In the genomic region with DNA sequence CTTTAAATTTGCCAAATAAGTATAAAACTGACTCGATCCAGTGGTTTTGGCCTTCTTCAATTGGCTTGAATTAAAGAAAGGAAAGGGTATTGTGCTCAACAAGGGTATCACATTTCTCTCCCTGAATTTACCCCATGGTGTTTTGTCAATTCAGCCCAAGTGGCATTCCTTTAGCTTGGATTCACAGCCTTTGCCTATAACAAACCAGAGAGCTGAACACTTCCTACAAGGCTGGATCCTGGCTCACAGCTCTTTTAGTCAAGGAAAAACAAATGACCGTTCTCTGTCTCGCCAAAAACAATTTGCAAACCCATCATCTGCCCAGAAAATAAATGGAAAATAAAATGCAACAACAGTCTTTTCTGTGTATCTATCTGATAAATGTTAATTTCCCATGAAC, we compare ENCODE assay signal across 22 cellular contexts. TPM values are rescaled to one million over a fixed set of nuclear protein-coding genes. Genes with fewer than 3 reads are reported as not detected.
A peak's percentile ranks its signal among the peaks of the same experiment; 100 is the strongest.
DNase-seq lines count a peak whose midpoint lies in the region; ATAC-seq and TF ChIP-seq lines count a peak whose summit lies in the region.
"Had no signal": no experiment of that assay in that cellular context is flagged by ENCODE, and none has a peak within 500 bp of the region (broad histone marks: within the 10 kb centered on the region; RNA-seq: fewer than 3 reads in every experiment).

No MANE protein-coding gene starts in this region.

- H3K27ac ChIP-seq in right atrium auricular region (peak overlapping the region; percentile 52 to 72), esophagus muscularis mucosa (replicated peaks in 1 of 4) (peak overlapping the region; percentile 1 to 44 (median 18)), neural progenitor cell (peak overlapping the region; percentile 1)
- H3K27ac ChIP-seq: BLaER1, KMS-11 had no signal

- H3F3A ChIP-seq in neural progenitor cell (ENCODE audit: low read depth) = peaks cover 8% of the 10 kb centered on the region

- peaks cover 2% of the 10 kb centered on the region for H3K27me3 Mint-ChIP-seq in neural progenitor cell (ENCODE audit: insufficient read depth, low read depth)
- H3K27me3 Mint-ChIP-seq in activated CD4-positive, alpha-beta T cell treated with anti-CD3 and anti-CD28 coated beads for 36 hours = peaks cover 14% of the 10 kb centered on the region

- H3K4me3 ChIP-seq in right atrium auricular region (no peak overlapping the region), esophagus muscularis mucosa (no peak overlapping the region), neural progenitor cell (no peak overlapping the region)
- H3K4me3 ChIP-seq: BLaER1, HAP-1, stomach had no signal

- peak overlapping the region; percentile 31 for H3K4me2 ChIP-seq in neural progenitor cell
- H3K4me2 ChIP-seq: BLaER1, KMS-11 had no signal

- H3K27me3 ChIP-seq in right atrium auricular region (no peaks in the 10 kb centered on the region), esophagus muscularis mucosa (no peaks in the 10 kb centered on the region), neural progenitor cell (no peaks in the 10 kb centered on the region)
- H3K27me3 ChIP-seq: BLaER1, stomach had no signal

- TF ChIP-seq CTCF in right atrium auricular region (IDR thresholded peaks at IDR 0.05) (no peak), esophagus muscularis mucosa (IDR thresholded peaks at IDR 0.05) (no peak), neural progenitor cell (IDR thresholded peaks at IDR 0.05) (no peak)

- peak overlapping the region; percentile 95 for H3K27ac Mint-ChIP-seq in neural progenitor cell
- H3K27ac Mint-ChIP-seq in activated CD4-positive, alpha-beta T cell treated with anti-CD3 and anti-CD28 coated beads for 36 hours = no peak overlapping the region

- no peak for TF ChIP-seq EP300 in esophagus muscularis mucosa (IDR thresholded peaks at IDR 0.05)

- no peak overlapping the region for H3K4me3 Mint-ChIP-seq in neural progenitor cell
- H3K4me3 Mint-ChIP-seq in activated CD4-positive, alpha-beta T cell treated with anti-CD3 and anti-CD28 coated beads for 36 hours = no peak overlapping the region

- H3K9me3 ChIP-seq in right atrium auricular region (no peaks in the 10 kb centered on the region), esophagus muscularis mucosa (no peaks in the 10 kb centered on the region), neural progenitor cell (ENCODE audit: low read depth) (no peaks in the 10 kb centered on the region)
- H3K9me3 ChIP-seq: BLaER1, HAP-1, stomach had no signal

- H3K4me1 ChIP-seq in right atrium auricular region (peaks cover 0 to 42% of the 10 kb centered on the region in 2 donors), esophagus muscularis mucosa (peaks cover 8 to 26% (median 15%) of the 10 kb centered on the region in 4 donors), neural progenitor cell (peaks cover 12% of the 10 kb centered on the region)
- H3K4me1 ChIP-seq: BLaER1 had no signal

- no peak overlapping the region for H2AFZ ChIP-seq in neural progenitor cell (replicated peaks)

- intact Hi-C loops in Right ventricle myocardium superior (cut with DNase I) (no loop called here), esophagus muscularis mucosa (cut with DNase I) (no loop called here)
- intact Hi-C loops in activated CD4-positive, alpha-beta T cell treated with anti-CD3 and anti-CD28 coated beads for 36 hours (cut with DNase I, micrococcal nuclease) = no loop called here

- no peak for TF ChIP-seq POLR2A in esophagus muscularis mucosa (IDR thresholded peaks at IDR 0.05; ENCODE audit: low read depth)

- no peaks in the 10 kb centered on the region for H3K9me3 Mint-ChIP-seq in neural progenitor cell
- H3K9me3 Mint-ChIP-seq in activated CD4-positive, alpha-beta T cell treated with anti-CD3 and anti-CD28 coated beads for 36 hours (ENCODE audit: low read depth) = no peaks in the 10 kb centered on the region

- ATAC-seq in Right ventricle myocardium superior (ENCODE audit: poor library complexity) = no peak
- no peak for ATAC-seq in GM19328 (IDR thresholded peaks at IDR 0.05; ENCODE audit: unreplicated experiment)
- ATAC-seq in activated CD4-positive, alpha-beta T cell treated with anti-CD3 and anti-CD28 coated beads for 36 hours = no peak

- no peak for DNase-seq in right atrium auricular region (ENCODE audit: low spot score)
- no peak for DNase-seq in Right ventricle myocardium superior
- DNase-seq in esophagus muscularis mucosa (ENCODE audit: extremely low spot score) = peak; percentile 87
- DNase-seq in neural progenitor cell (ENCODE audit: low spot score) = peak; percentile 67
- no peak for DNase-seq in KBM-7
- no peak for DNase-seq in activated CD4-positive, alpha-beta T cell treated with anti-CD3 and anti-CD28 coated beads for 36 hours
- DNase-seq in activated CD4-positive, alpha-beta T cell treated with anti-CD3 and anti-CD28 coated beads, Interleukin-2, amount 50 U/mL, for 48 hours = no peak
- DNase-seq: activated CD4-positive, alpha-beta T cell treated with anti-CD3 and anti-CD28 coated beads, Interleukin-2, amount 50 U/mL, for 1 hour; activated gamma-delta T cell; central memory CD4-positive, alpha-beta T cell; erythroblast; NCI-H1048; NCI-H2029; NCI-H510A treated with DMSO at 0.1 percent for 48 hours; nucleus accumbens; retina; stimulated activated CD4-positive, alpha-beta T cell treated with anti-CD3 and anti-CD28 coated beads, Interleukin-12 subunit alpha, Interleukin-12 subunit beta, amount 100 ng/mL, for 4 hours; stomach had no signal

- H3K9ac ChIP-seq in neural progenitor cell = no peak overlapping the region
- H3K9ac ChIP-seq: BLaER1, KMS-11 had no signal

- CTCF ChIA-PET in activated CD4-positive, alpha-beta T cell treated with anti-CD3 and anti-CD28 coated beads for 36 hours (lab: Charles Lee) = no interaction called here

- H4K20me1 ChIP-seq in neural progenitor cell (ENCODE audit: low read depth) = no peaks in the 10 kb centered on the region
- H4K20me1 ChIP-seq: BLaER1 had no signal

- WGBS in esophagus muscularis mucosa = 58% methylated on average over 3 of the region's 3 CpGs

- H3K4me1 Mint-ChIP-seq in neural progenitor cell = peaks cover 32% of the 10 kb centered on the region
- no peaks in the 10 kb centered on the region for H3K4me1 Mint-ChIP-seq in activated CD4-positive, alpha-beta T cell treated with anti-CD3 and anti-CD28 coated beads for 36 hours

- H3K36me3 Mint-ChIP-seq in neural progenitor cell = peaks cover 3% of the 10 kb centered on the region
- no peaks in the 10 kb centered on the region for H3K36me3 Mint-ChIP-seq in activated CD4-positive, alpha-beta T cell treated with anti-CD3 and anti-CD28 coated beads for 36 hours (ENCODE audit: low read depth)

- in situ Hi-C loops in KBM-7 (cut with MboI; ENCODE audit: low pct_unique_long_range_greater_than_20kb, low sequenced_read_pairs) = loop anchor here (25.0 kb wide), 1 partner anchor 139 kb away; no protein-coding TSS in a partner anchor

- H3K36me3 ChIP-seq in right atrium auricular region (no peaks in the 10 kb centered on the region), esophagus muscularis mucosa (no peaks in the 10 kb centered on the region), neural progenitor cell (no peaks in the 10 kb centered on the region)
- H3K36me3 ChIP-seq: BLaER1, HAP-1, stomach had no signal

- POLR2A ChIA-PET in activated CD4-positive, alpha-beta T cell treated with anti-CD3 and anti-CD28 coated beads for 36 hours (lab: Charles Lee) = interaction anchor here (0.7 kb wide), 1 partner anchor 1321 kb away, joined by 5 read pairs; no protein-coding TSS in a partner anchor

- H3K79me2 ChIP-seq in neural progenitor cell (ENCODE audit: low read depth) = no peaks in the 10 kb centered on the region

RNA-seq across cellular contexts. Expression of a gene that starts 5.7 kb away (rescaled TPM):
- total RNA-seq in right atrium auricular region (1 to 10 TPM; 4.4 to 9.0 TPM), Right ventricle myocardium superior (8.0 TPM), esophagus muscularis mucosa (10 to 100 TPM in 1 of 4 donors, 1 to 10 TPM in 3; 3.1 to 11.1 (median 5.0) TPM), neural progenitor cell (ENCODE audit: low replicate concordance) (not detected in 2 replicates)
- not detected for total RNA-seq in activated CD4-positive, alpha-beta T cell treated with anti-CD3 and anti-CD28 coated beads for 36 hours

Comparison
In these comparisons a context has a peak if more than half of its experiments do, and no peak if none do; other contexts are left out.
1. DNase-seq: peak in esophagus muscularis mucosa (single experiment) and neural progenitor cell (single experiment); none in right atrium auricular region (single experiment), Right ventricle myocardium superior (single experiment), KBM-7 (single experiment), activated CD4-positive, alpha-beta T cell treated with anti-CD3 and anti-CD28 coated beads for 36 hours (single experiment) and activated CD4-positive, alpha-beta T cell treated with anti-CD3 and anti-CD28 coated beads, Interleukin-2, amount 50 U/mL, for 48 hours (0 of 2).
2. H3K27ac ChIP-seq: peak in every context shown above with its lines; median percentile 62 in right atrium auricular region; 18 in esophagus muscularis mucosa; 1 in neural progenitor cell.